In the genomic region with DNA sequence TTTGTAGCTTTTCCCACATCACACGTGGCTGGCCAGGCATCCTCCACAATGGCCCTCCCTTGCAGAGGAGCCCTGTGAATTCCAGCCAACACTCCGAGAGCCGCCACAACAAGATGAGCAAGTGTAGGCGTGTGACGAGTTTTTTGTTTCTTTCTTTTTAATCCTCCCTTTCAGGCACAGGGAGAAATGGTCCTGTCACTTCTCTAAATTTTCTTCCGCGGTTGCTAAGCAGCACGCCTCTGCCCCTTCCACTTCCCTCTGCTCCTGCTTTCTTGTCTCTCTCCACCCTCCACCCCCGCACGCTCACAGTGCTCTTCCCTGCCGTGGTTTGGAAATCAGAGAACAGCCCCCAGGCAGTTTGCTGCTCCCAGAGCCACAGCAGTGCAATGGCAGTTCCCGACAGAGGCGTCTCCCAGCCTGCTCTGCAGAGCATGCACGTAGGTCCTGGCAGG, we compare ENCODE assay signal across 8 cellular contexts.
DNase-seq lines count a peak whose midpoint lies in the region; ATAC-seq and TF ChIP-seq lines count a peak whose summit lies in the region.

No MANE protein-coding gene starts in this region.

- peak; percentile 92 for ATAC-seq in RWPE2 (ENCODE audit: low read depth)
- ATAC-seq in aorta (ENCODE audit: low FRiP score), result peak; percentile 77
- ATAC-seq in GM18861 (IDR thresholded peaks at IDR 0.05; ENCODE audit: unreplicated experiment), result no peak

- 1 to 3% methylated on average over 12 to 14 of the region's 14 CpGs for WGBS in GM23248 (ENCODE audit: low coverage in 1 of 2, low lambda C conversion rate in 2 of 2, missing lambda C conversion rate in 2 of 2), 2 experiments
- 5 to 13% methylated on average over 12 to 13 of the region's 14 CpGs for WGBS in esophagus squamous epithelium, 2 donors
- 2% methylated on average over 14 of the region's 14 CpGs for WGBS in aorta, 2 donors

- no peaks in the 10 kb centered on the region for H3K36me3 ChIP-seq in GM23248 (ENCODE audit: low read depth)
- no peaks in the 10 kb centered on the region for H3K36me3 ChIP-seq in RWPE2 (ENCODE audit: low read depth)
- H3K36me3 ChIP-seq in esophagus squamous epithelium, result no peaks in the 10 kb centered on the region
- no peaks in the 10 kb centered on the region for H3K36me3 ChIP-seq in aorta (ENCODE audit: control insufficient read depth in 1 of 2, insufficient read depth in 2 of 2, low read length in 1 of 2)

- DNase-seq in GM23248, result peak; percentile 88
- no peak for DNase-seq in RWPE2 (ENCODE audit: low spot score)
- DNase-seq in esophagus squamous epithelium (lab: John Stamatoyannopoulos, UW), result no peak
- DNase-seq in middle frontal gyrus (ENCODE audit: extremely low spot score, low spot score), result peak; percentile 64
- peak; percentile 83 to 87 for DNase-seq in aorta
- no peak for DNase-seq in activated gamma-delta T cell (lab: John Stamatoyannopoulos, UW)
- DNase-seq in activated CD4-positive, CD25-positive, alpha-beta regulatory T cell (lab: John Stamatoyannopoulos, UW), result no peak

- H3K4me1 ChIP-seq in GM23248 (ENCODE audit: insufficient read depth) (peaks cover 7% of the 10 kb centered on the region), RWPE2 (ENCODE audit: insufficient read depth, poor library complexity, severe bottlenecking) (peaks cover 7% of the 10 kb centered on the region), esophagus squamous epithelium (peaks cover 20 to 43% (median 33%) of the 10 kb centered on the region in 3 donors), aorta (ENCODE audit: control insufficient read depth in 1 of 2, insufficient read depth in 2 of 2, low read length in 2 of 2) (no peaks in the 10 kb centered on the region)

- H3K4me3 ChIP-seq in GM23248, result peak overlapping the region; percentile 64
- no peak overlapping the region for H3K4me3 ChIP-seq in RWPE2 (ENCODE audit: severe bottlenecking)
- H3K4me3 ChIP-seq in esophagus squamous epithelium, result peak overlapping the region in 3 of 4 donors; percentile 28 to 56 (median 29)
- H3K4me3 ChIP-seq in aorta (ENCODE audit: low read length in 2 of 2), result peak overlapping the region in 1 of 2 donors; percentile 24

- intact Hi-C loops in esophagus squamous epithelium (cut with DNase I), result no loop called here
- intact Hi-C loops in aorta (cut with DNase I), result no loop called here

- no peaks in the 10 kb centered on the region for H4K20me1 ChIP-seq in GM23248 (ENCODE audit: insufficient read depth)

- TF ChIP-seq POLR2A in esophagus squamous epithelium (IDR thresholded peaks at IDR 0.05), result no peak

- H3K27ac ChIP-seq in GM23248, result peak overlapping the region; percentile 9; the same call in 1 of the 2 replicates
- no peak overlapping the region for H3K27ac ChIP-seq in RWPE2 (ENCODE audit: poor library complexity, severe bottlenecking)
- H3K27ac ChIP-seq in esophagus squamous epithelium, result peak overlapping the region; percentile 47 to 76 (median 64)
- H3K27ac ChIP-seq in aorta (ENCODE audit: low read depth in 1 of 2, low read length in 2 of 2), result no peak overlapping the region

- no peaks in the 10 kb centered on the region for H3K9me3 ChIP-seq in GM23248 (ENCODE audit: low read depth)
- H3K9me3 ChIP-seq in RWPE2 (ENCODE audit: severe bottlenecking), result no peaks in the 10 kb centered on the region
- H3K9me3 ChIP-seq in esophagus squamous epithelium, result no peaks in the 10 kb centered on the region
- no peaks in the 10 kb centered on the region for H3K9me3 ChIP-seq in aorta (ENCODE audit: control insufficient read depth, low read length)

- peak overlapping the region; percentile 51 for H3K9ac ChIP-seq in GM23248

- H3K4me2 ChIP-seq in GM23248 (ENCODE audit: unreplicated experiment), result peak overlapping the region; percentile 77

- in situ Hi-C loops in GM23248 (cut with MboI), result loop anchor here (10.0 kb wide), 1 partner anchor 58 kb away; no protein-coding TSS in a partner anchor

- no peaks in the 10 kb centered on the region for H3K27me3 ChIP-seq in GM23248 (replicated peaks; ENCODE audit: insufficient read depth)
- H3K27me3 ChIP-seq in RWPE2 (ENCODE audit: insufficient read depth, poor library complexity, severe bottlenecking), result no peaks in the 10 kb centered on the region
- no peaks in the 10 kb centered on the region for H3K27me3 ChIP-seq in esophagus squamous epithelium
- no peaks in the 10 kb centered on the region for H3K27me3 ChIP-seq in aorta (ENCODE audit: control insufficient read depth in 1 of 2, insufficient read depth in 2 of 2, low read length in 1 of 2)

- no peaks in the 10 kb centered on the region for H3K79me2 ChIP-seq in GM23248 (ENCODE audit: insufficient read depth)

- H2AFZ ChIP-seq in GM23248, result peak overlapping the region; percentile 68

- H3K9me2 ChIP-seq in GM23248 (ENCODE audit: insufficient read depth), result no peaks in the 10 kb centered on the region

- peaks cover 22% of the 10 kb centered on the region; the same call in 1 of the 2 replicates for H3F3A ChIP-seq in GM23248 (ENCODE audit: insufficient read depth)

- TF ChIP-seq CTCF in RWPE2 (IDR thresholded peaks at IDR 0.05; ENCODE audit: poor library complexity, severe bottlenecking) (no peak), esophagus squamous epithelium (IDR thresholded peaks at IDR 0.05) (peak in 2 of 6 experiments; percentile 22 to 34)

Comparison
In these comparisons a context has a peak if more than half of its experiments do, and no peak if none do; other contexts are left out.
1. DNase-seq: peak in GM23248 (single experiment), middle frontal gyrus (single experiment) and aorta (2 of 2); none in RWPE2 (single experiment), esophagus squamous epithelium (single experiment), activated gamma-delta T cell (single experiment) and activated CD4-positive, CD25-positive, alpha-beta regulatory T cell (0 of 4).
2. H3K27ac ChIP-seq: peak in GM23248 (single experiment) and esophagus squamous epithelium (4 of 4); none in RWPE2 (single experiment) and aorta (0 of 2).